Comparison of ENCODE assay signal across 26 cellular contexts in the genomic region with DNA sequence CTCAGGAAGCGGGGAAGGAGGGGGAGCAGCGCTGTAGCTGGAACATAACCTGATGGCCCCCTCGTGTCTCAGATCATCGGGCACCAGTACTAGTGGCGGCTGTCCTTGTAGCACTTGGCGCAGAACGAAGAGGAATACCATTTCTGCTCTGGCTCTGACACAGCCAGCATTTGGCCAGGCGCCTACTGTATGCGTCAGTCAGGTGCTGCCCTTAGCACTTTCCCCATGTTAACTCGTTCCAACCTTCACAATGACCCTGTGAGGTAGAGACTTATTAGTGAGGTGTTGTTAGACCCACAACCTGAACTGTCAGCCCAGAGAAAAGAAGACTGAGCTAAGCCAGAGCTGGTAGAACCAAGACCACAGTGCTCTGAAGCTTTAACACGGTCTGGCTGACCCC. TPM values are rescaled to one million over a fixed set of nuclear protein-coding genes. Genes with fewer than 3 reads are reported as not detected.
DNase-seq lines count a peak whose midpoint lies in the region; ATAC-seq and TF ChIP-seq lines count a peak whose summit lies in the region.
"Had no signal": no experiment of that assay in that cellular context is flagged by ENCODE, and none has a peak within 500 bp of the region (broad histone marks: within the 10 kb centered on the region; RNA-seq: fewer than 3 reads in every experiment).

No MANE protein-coding gene starts in this region.

- H3K4me1 ChIP-seq in right cardiac atrium (ENCODE audit: control insufficient read depth, insufficient read depth, low read length): peaks cover 8% of the 10 kb centered on the region
- peaks cover 5% of the 10 kb centered on the region for H3K4me1 ChIP-seq in psoas muscle

- H3K36me3 Mint-ChIP-seq in T-helper 17 cell (ENCODE audit: low read depth): no peaks in the 10 kb centered on the region
- H3K36me3 Mint-ChIP-seq: IgD-negative memory B cell had no signal

- peaks cover 0 to 3% of the 10 kb centered on the region in 2 donors for H3K36me3 ChIP-seq in psoas muscle (ENCODE audit: insufficient read depth in 1 of 2, low read depth in 1 of 2)
- H3K36me3 ChIP-seq: ovary, sigmoid colon had no signal

- no peak overlapping the region for H3K27ac Mint-ChIP-seq in T-helper 17 cell
- H3K27ac Mint-ChIP-seq: activated naive CD4-positive, alpha-beta T cell treated with anti-CD3 and anti-CD28 coated beads for 36 hours; activated T-cell treated with anti-CD3 and anti-CD28 coated beads, Interleukin-2, amount 50 U/mL, for 24 hours; CD4-positive, alpha-beta memory T cell; effector memory CD8-positive, alpha-beta T cell; memory B cell; T-helper 1 cell treated with Interleukin-12 subunit alpha and Interleukin-12 subunit beta and Interleukin-4 antibody, amounts not matched to agents 30 μg/mL and 1 μg/mL, for 36 hours had no signal

- H3K4me3 Mint-ChIP-seq in T-helper 17 cell: peak overlapping the region; percentile 15
- H3K4me3 Mint-ChIP-seq: activated naive CD4-positive, alpha-beta T cell treated with anti-CD3 and anti-CD28 coated beads for 36 hours; activated T-cell treated with anti-CD3 and anti-CD28 coated beads, Interleukin-2, amount 50 U/mL, for 24 hours; CD4-positive, alpha-beta memory T cell; effector memory CD8-positive, alpha-beta T cell; IgD-negative memory B cell; memory B cell; T-helper 1 cell treated with Interleukin-12 subunit alpha and Interleukin-12 subunit beta and Interleukin-4 antibody, amounts not matched to agents 30 μg/mL and 1 μg/mL, for 36 hours had no signal

- H3K27me3 ChIP-seq in right cardiac atrium (ENCODE audit: control insufficient read depth, insufficient read depth) (no peaks in the 10 kb centered on the region), psoas muscle (ENCODE audit: insufficient read depth in 3 of 3, low read length in 2 of 3) (no peaks in the 10 kb centered on the region)
- H3K27me3 ChIP-seq: ovary, sigmoid colon, tibial artery had no signal

- H3K4me1 Mint-ChIP-seq in T-helper 17 cell: peaks cover 17% of the 10 kb centered on the region

- no peak for ATAC-seq in T-helper 17 cell
- ATAC-seq in right cardiac atrium: peak; percentile 20 to 40
- ATAC-seq in psoas muscle: peak in 3 of 4 donors; percentile 29 to 57 (median 48)
- ATAC-seq: effector memory CD8-positive, alpha-beta T cell had no signal

- no peak overlapping the region for H3K27ac ChIP-seq in right cardiac atrium (ENCODE audit: low read length)
- H3K27ac ChIP-seq in psoas muscle: no peak overlapping the region
- H3K27ac ChIP-seq: HL-60, sigmoid colon, tibial artery had no signal

- TF ChIP-seq CTCF in psoas muscle (IDR thresholded peaks at IDR 0.05): no peak
- TF ChIP-seq CTCF in GM20000 (IDR thresholded peaks at IDR 0.05; ENCODE audit: extremely low read depth, missing control alignments): no peak

- whole genome bisulfite sequencing in right cardiac atrium: 43% methylated on average over 11 of the region's 11 CpGs
- 35 to 42% (median 41%) methylated on average over 11 of the region's 11 CpGs for WGBS in psoas muscle, 3 donors

- intact Hi-C loops in right cardiac atrium (cut with DNase I) (no loop called here), psoas muscle (cut with DNase I) (no loop called here)

- no peak overlapping the region for H3K4me3 ChIP-seq in right cardiac atrium (ENCODE audit: low read length)
- H3K4me3 ChIP-seq in psoas muscle: no peak overlapping the region
- H3K4me3 ChIP-seq: ovary, sigmoid colon, tibial artery had no signal

- H3K9me3 ChIP-seq in T-helper 17 cell (ENCODE audit: control insufficient read depth, low read length, poor library complexity, severe bottlenecking): no peaks in the 10 kb centered on the region
- H3K9me3 ChIP-seq in right cardiac atrium (ENCODE audit: control insufficient read depth, low read length): no peaks in the 10 kb centered on the region
- no peaks in the 10 kb centered on the region for H3K9me3 ChIP-seq in psoas muscle
- H3K9me3 ChIP-seq: ovary, sigmoid colon, tibial artery had no signal

- peaks cover 21% of the 10 kb centered on the region for H3K27me3 Mint-ChIP-seq in T-helper 17 cell
- H3K27me3 Mint-ChIP-seq: CD4-positive, alpha-beta memory T cell; naive B cell had no signal

- DNase-seq in T-helper 17 cell (no peak), dermis blood vessel endothelial cell (peak; percentile 43), right cardiac atrium (peak; percentile 64 to 79 (median 71)), psoas muscle (peak in 1 of 2 donors; percentile 33), GM20000 (ENCODE audit: low spot score) (no peak), NCI-H2081 treated with DMSO at 0.1 percent for 48 hours (lab: John Stamatoyannopoulos, UW) (no peak), T-helper 9 cell (no peak)
- DNase-seq: activated CD4-positive, CD25-positive, alpha-beta regulatory T cell; activated naive CD4-positive, alpha-beta T cell treated with anti-CD3 and anti-CD28 coated beads for 36 hours; activated T-cell treated with anti-CD3 and anti-CD28 coated beads, Interleukin-2, amount 50 U/mL, for 24 hours; anterior cingulate cortex; CD4-positive, alpha-beta memory T cell; effector memory CD8-positive, alpha-beta T cell; GDM1; MM.1S; naive B cell; NCI-H146; NCI-H2171 treated with DMSO at 0.1 percent for 48 hours; sigmoid colon; stimulated activated naive CD4-positive, alpha-beta T cell treated with Interleukin-2 at 50 U/mL for 16 hours; tibial artery had no signal

RNA-seq across cellular contexts. Expression of a gene that starts 47.7 kb away (rescaled TPM):
- 1 to 10 TPM; 2.2 to 4.0 TPM for total RNA-seq in T-helper 17 cell
- total RNA-seq in dermis blood vessel endothelial cell: 0.17 and 1.1 TPM in 2 replicates
- 1 to 10 TPM in 2 of 4 donors, under 1 TPM in 2; 0.26 to 1.5 (median 0.89) TPM for total RNA-seq in right cardiac atrium
- polyA plus RNA-seq in right cardiac atrium: 0.43 TPM
- 1 to 10 TPM; 1.0 to 8.0 (median 3.2) TPM for total RNA-seq in psoas muscle
- 1 to 10 TPM in 2 of 3 donors, under 1 TPM in 1; 0.38 to 9.3 (median 2.5) TPM for polyA plus RNA-seq in psoas muscle

Comparison
In these comparisons a context has a peak if more than half of its experiments do, and no peak if none do; other contexts are left out.
1. DNase-seq: peak in dermis blood vessel endothelial cell (single experiment) and right cardiac atrium (3 of 3); none in T-helper 17 cell (0 of 3), GM20000 (single experiment), NCI-H2081 treated with DMSO at 0.1 percent for 48 hours (single experiment) and T-helper 9 cell (single experiment).